ENCODE assay signal across 23 cellular contexts in genomic region chr18:78637442-78638402, GRCh38.
"Had no signal": no experiment of that assay in that cellular context is flagged by ENCODE, and none has a peak within 500 bp of the region (broad histone marks: within the 10 kb centered on the region; RNA-seq: fewer than 3 reads in every experiment).

No MANE protein-coding gene starts in this region.

- DNase-seq: dermis blood vessel endothelial cell; effector memory CD4-positive, alpha-beta T cell; foreskin keratinocyte; heart left ventricle; left cardiac atrium; left lung; lower lobe of right lung; naive thymus-derived CD8-positive, alpha-beta T cell; right lobe of liver; small intestine; stimulated activated CD4-positive, alpha-beta T cell treated with anti-CD3 and anti-CD28 coated beads, Interleukin-15, amount 100 ng/mL, for 24 hours; stimulated activated CD4-positive, alpha-beta T cell treated with anti-CD3 and anti-CD28 coated beads, Interleukin-2, amount 100 ng/mL, for 48 hours; stimulated activated naive CD4-positive, alpha-beta T cell; substantia nigra; testis had no signal

- H3K4me3 Mint-ChIP-seq: type B pancreatic cell had no signal

- H3K27ac ChIP-seq: coronary artery, esophagus muscularis mucosa, foreskin keratinocyte, gastroesophageal sphincter, heart left ventricle, hepatocyte, left lung, lower lobe of right lung, neutrophil, pancreas, right lobe of liver, testis, tibial artery had no signal

- H3K4me1 ChIP-seq: foreskin keratinocyte, pancreas, right lobe of liver, testis, tibial artery had no signal

- H3K36me3 ChIP-seq: esophagus muscularis mucosa, gastroesophageal sphincter, heart left ventricle, left lung, lower lobe of right lung, neutrophil, pancreas, right lobe of liver, tibial artery had no signal

- ATAC-seq: foreskin keratinocyte; gastroesophageal sphincter; heart left ventricle; left cardiac atrium; left lung; lower lobe of right lung; naive thymus-derived CD8-positive, alpha-beta T cell; pancreas; right lobe of liver had no signal

- H3K9me3 Mint-ChIP-seq: type B pancreatic cell had no signal

- H3K27me3 ChIP-seq: esophagus muscularis mucosa, foreskin keratinocyte, gastroesophageal sphincter, hepatocyte, left lung, neutrophil, pancreas, right lobe of liver, testis, tibial artery had no signal

- H3K27me3 Mint-ChIP-seq: naive thymus-derived CD8-positive, alpha-beta T cell had no signal

- H3K36me3 Mint-ChIP-seq: naive thymus-derived CD8-positive, alpha-beta T cell; type B pancreatic cell had no signal

- H3K27ac Mint-ChIP-seq: naive thymus-derived CD8-positive, alpha-beta T cell; type B pancreatic cell had no signal

- H3K4me3 ChIP-seq: coronary artery, esophagus muscularis mucosa, gastroesophageal sphincter, heart left ventricle, hepatocyte, left lung, lower lobe of right lung, pancreas, right lobe of liver, testis, tibial artery had no signal

- H3K9me3 ChIP-seq: esophagus muscularis mucosa, gastroesophageal sphincter, heart left ventricle, lower lobe of right lung, neutrophil, pancreas, right lobe of liver, testis had no signal
